In the genomic region with DNA sequence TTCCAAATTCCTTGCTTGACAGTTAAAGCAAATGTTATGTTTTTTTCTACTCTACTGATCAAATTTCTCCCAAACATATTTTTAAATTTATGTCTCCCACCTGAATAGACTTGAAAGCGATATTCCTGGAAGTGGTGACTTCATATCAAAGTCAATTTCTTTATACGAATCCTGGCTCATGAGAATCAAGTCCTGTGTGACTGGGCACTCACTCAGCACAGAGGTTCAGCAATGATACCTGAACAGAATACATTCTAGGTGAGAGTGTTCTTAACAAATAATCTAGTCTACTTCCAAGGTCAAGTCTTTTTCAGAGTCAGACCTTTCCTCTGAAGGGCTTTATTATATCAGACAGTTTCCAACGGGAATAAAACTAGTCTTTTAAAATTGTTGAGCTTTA, we compare ENCODE assay signal across 29 cellular contexts.
"Had no signal": no experiment of that assay in that cellular context is flagged by ENCODE, and none has a peak within 500 bp of the region (broad histone marks: within the 10 kb centered on the region; RNA-seq: fewer than 3 reads in every experiment).

No MANE protein-coding gene starts in this region.

- H3K27ac ChIP-seq: stomach, suprapubic skin, testis, thoracic aorta, thyroid gland, tibial artery, tibial nerve, transverse colon, upper lobe of left lung, upper lobe of right lung, uterus, vagina had no signal

- H3K4me3 Mint-ChIP-seq: stimulated activated effector memory CD8-positive, alpha-beta T cell treated with anti-CD3 and anti-CD28 coated beads, Interleukin-12 subunit alpha, Interleukin-12 subunit beta, amount 100 ng/mL, for 72 hours; stimulated activated memory B cell treated with anti-CD40 and anti-IgM and Interleukin-4, amounts not matched to agents 10 μg/mL and 1 μg/mL and 100 μg/mL, for 72 hours; stimulated activated naive B cell treated with anti-CD40 and anti-IgM and Interleukin-4, amounts not matched to agents 10 μg/mL and 1 μg/mL and 100 μg/mL, for 72 hours; stimulated activated naive CD8-positive, alpha-beta T cell treated with anti-CD3 and anti-CD28 coated beads, Interleukin-15, amount 100 ng/mL, for 72 hours; stimulated activated naive CD8-positive, alpha-beta T cell treated with anti-CD3 and anti-CD28 coated beads, Interleukin-15, Interleukin-2, amounts not matched to agents 100 ng/mL and 50 ng/mL, for 24 hours; type B pancreatic cell had no signal

- DNase-seq: stimulated activated CD4-positive, alpha-beta T cell treated with anti-CD3 and anti-CD28 coated beads, Interleukin-2, amount 100 ng/mL, for 48 hours; stimulated activated CD4-positive, alpha-beta T cell treated with anti-CD3 and anti-CD28 coated beads, Interleukin-4, amount 100 ng/mL, for 1 hour; stimulated activated CD4-positive, alpha-beta T cell treated with anti-CD3 and anti-CD28 coated beads, Interleukin-4, amount 100 ng/mL, for 24 hours; stimulated activated CD4-positive, alpha-beta T cell treated with anti-CD3 and anti-CD28 coated beads, Interleukin-4, amount 100 ng/mL, for 4 hours; stimulated activated CD8-positive, alpha-beta memory T cell treated with anti-CD3 and anti-CD28 coated beads, Interleukin-4, amount 100 ng/mL, for 48 hours; stimulated activated naive B cell treated with anti-CD40 and anti-IgM and Interleukin-4, amounts not matched to agents 10 μg/mL and 1 μg/mL and 100 μg/mL, for 72 hours; stimulated activated naive CD4-positive, alpha-beta T cell; stimulated activated naive CD4-positive, alpha-beta T cell treated with Interleukin-2 at 50 U/mL for 16 hours; stimulated activated naive CD8-positive, alpha-beta T cell treated with anti-CD3 and anti-CD28 coated beads, Interleukin-15, amount 100 ng/mL, for 72 hours; stimulated activated naive CD8-positive, alpha-beta T cell treated with anti-CD3 and anti-CD28 coated beads, Interleukin-15, Interleukin-2, amounts not matched to agents 100 U/mL and 50 U/mL, for 24 hours; stomach; substantia nigra; testis; thyroid gland; tibial artery; transverse colon; trophoblast cell; upper lobe of left lung; upper lobe of right lung; uterus had no signal

- H3K9me3 Mint-ChIP-seq: stimulated activated memory B cell treated with anti-CD40 and anti-IgM and Interleukin-4, amounts not matched to agents 10 μg/mL and 1 μg/mL and 100 μg/mL, for 72 hours had no signal

- H3K27me3 Mint-ChIP-seq: stimulated activated memory B cell treated with anti-CD40 and anti-IgM and Interleukin-4, amounts not matched to agents 10 μg/mL and 1 μg/mL and 100 μg/mL, for 72 hours; stimulated activated naive B cell treated with anti-CD40 and anti-IgM and Interleukin-4, amounts not matched to agents 10 μg/mL and 1 μg/mL and 100 μg/mL, for 72 hours; stimulated activated naive CD8-positive, alpha-beta T cell treated with anti-CD3 and anti-CD28 coated beads, Interleukin-15, amount 100 ng/mL, for 72 hours; stimulated activated naive CD8-positive, alpha-beta T cell treated with anti-CD3 and anti-CD28 coated beads, Interleukin-15, Interleukin-2, amounts not matched to agents 100 ng/mL and 50 ng/mL, for 24 hours; type B pancreatic cell had no signal

- H3K4me3 ChIP-seq: stomach, suprapubic skin, testis, thoracic aorta, thyroid gland, tibial artery, tibial nerve, transverse colon, upper lobe of left lung, upper lobe of right lung, uterus, vagina had no signal

- H3K4me1 Mint-ChIP-seq: stimulated activated effector memory CD8-positive, alpha-beta T cell treated with anti-CD3 and anti-CD28 coated beads, Interleukin-12 subunit alpha, Interleukin-12 subunit beta, amount 100 ng/mL, for 72 hours; stimulated activated memory B cell treated with anti-CD40 and anti-IgM and Interleukin-4, amounts not matched to agents 10 μg/mL and 1 μg/mL and 100 μg/mL, for 72 hours; stimulated activated naive B cell treated with anti-CD40 and anti-IgM and Interleukin-4, amounts not matched to agents 10 μg/mL and 1 μg/mL and 100 μg/mL, for 72 hours; stimulated activated naive CD8-positive, alpha-beta T cell treated with anti-CD3 and anti-CD28 coated beads, Interleukin-15, amount 100 ng/mL, for 72 hours had no signal

- FAIRE-seq: urothelium cell line had no signal

- H3K36me3 Mint-ChIP-seq: stimulated activated effector memory CD8-positive, alpha-beta T cell treated with anti-CD3 and anti-CD28 coated beads, Interleukin-12 subunit alpha, Interleukin-12 subunit beta, amount 100 ng/mL, for 72 hours; stimulated activated memory B cell treated with anti-CD40 and anti-IgM and Interleukin-4, amounts not matched to agents 10 μg/mL and 1 μg/mL and 100 μg/mL, for 72 hours; stimulated activated naive B cell treated with anti-CD40 and anti-IgM and Interleukin-4, amounts not matched to agents 10 μg/mL and 1 μg/mL and 100 μg/mL, for 72 hours; type B pancreatic cell had no signal

- H3K36me3 ChIP-seq: stomach, suprapubic skin, thoracic aorta, thyroid gland, tibial artery, tibial nerve, transverse colon, upper lobe of left lung, upper lobe of right lung, uterus, vagina had no signal

- H3K4me1 ChIP-seq: stomach, suprapubic skin, testis, thyroid gland, tibial artery, tibial nerve, transverse colon, upper lobe of left lung, upper lobe of right lung, uterus, vagina had no signal

- H3K9me3 ChIP-seq: stomach, suprapubic skin, testis, thoracic aorta, thyroid gland, tibial artery, tibial nerve, transverse colon, upper lobe of left lung, upper lobe of right lung, uterus, vagina had no signal

- H3K27me3 ChIP-seq: stomach, suprapubic skin, testis, thyroid gland, tibial artery, tibial nerve, transverse colon, upper lobe of left lung, upper lobe of right lung, uterus, vagina had no signal

- H3K27ac Mint-ChIP-seq: stimulated activated effector memory CD8-positive, alpha-beta T cell treated with anti-CD3 and anti-CD28 coated beads, Interleukin-12 subunit alpha, Interleukin-12 subunit beta, amount 100 ng/mL, for 72 hours; stimulated activated memory B cell treated with anti-CD40 and anti-IgM and Interleukin-4, amounts not matched to agents 10 μg/mL and 1 μg/mL and 100 μg/mL, for 72 hours; stimulated activated naive B cell treated with anti-CD40 and anti-IgM and Interleukin-4, amounts not matched to agents 10 μg/mL and 1 μg/mL and 100 μg/mL, for 72 hours; stimulated activated naive CD8-positive, alpha-beta T cell treated with anti-CD3 and anti-CD28 coated beads, Interleukin-15, amount 100 ng/mL, for 72 hours; stimulated activated naive CD8-positive, alpha-beta T cell treated with anti-CD3 and anti-CD28 coated beads, Interleukin-15, Interleukin-2, amounts not matched to agents 100 ng/mL and 50 ng/mL, for 24 hours; type B pancreatic cell had no signal

- ATAC-seq: stimulated activated effector memory CD8-positive, alpha-beta T cell treated with anti-CD3 and anti-CD28 coated beads, Interleukin-12 subunit alpha, Interleukin-12 subunit beta, amount 100 ng/mL, for 72 hours; stimulated activated memory B cell treated with anti-CD40 and anti-IgM and Interleukin-4, amounts not matched to agents 10 μg/mL and 1 μg/mL and 100 μg/mL, for 72 hours; stimulated activated naive B cell treated with anti-CD40 and anti-IgM and Interleukin-4, amounts not matched to agents 10 μg/mL and 1 μg/mL and 100 μg/mL, for 72 hours; stimulated activated naive CD8-positive, alpha-beta T cell treated with anti-CD3 and anti-CD28 coated beads, Interleukin-15, amount 100 ng/mL, for 72 hours; stimulated activated naive CD8-positive, alpha-beta T cell treated with anti-CD3 and anti-CD28 coated beads, Interleukin-15, Interleukin-2, amounts not matched to agents 100 U/mL and 50 U/mL, for 24 hours; upper lobe of right lung had no signal
